ENCODE assay signal across 1 cellular context in the genomic region with DNA sequence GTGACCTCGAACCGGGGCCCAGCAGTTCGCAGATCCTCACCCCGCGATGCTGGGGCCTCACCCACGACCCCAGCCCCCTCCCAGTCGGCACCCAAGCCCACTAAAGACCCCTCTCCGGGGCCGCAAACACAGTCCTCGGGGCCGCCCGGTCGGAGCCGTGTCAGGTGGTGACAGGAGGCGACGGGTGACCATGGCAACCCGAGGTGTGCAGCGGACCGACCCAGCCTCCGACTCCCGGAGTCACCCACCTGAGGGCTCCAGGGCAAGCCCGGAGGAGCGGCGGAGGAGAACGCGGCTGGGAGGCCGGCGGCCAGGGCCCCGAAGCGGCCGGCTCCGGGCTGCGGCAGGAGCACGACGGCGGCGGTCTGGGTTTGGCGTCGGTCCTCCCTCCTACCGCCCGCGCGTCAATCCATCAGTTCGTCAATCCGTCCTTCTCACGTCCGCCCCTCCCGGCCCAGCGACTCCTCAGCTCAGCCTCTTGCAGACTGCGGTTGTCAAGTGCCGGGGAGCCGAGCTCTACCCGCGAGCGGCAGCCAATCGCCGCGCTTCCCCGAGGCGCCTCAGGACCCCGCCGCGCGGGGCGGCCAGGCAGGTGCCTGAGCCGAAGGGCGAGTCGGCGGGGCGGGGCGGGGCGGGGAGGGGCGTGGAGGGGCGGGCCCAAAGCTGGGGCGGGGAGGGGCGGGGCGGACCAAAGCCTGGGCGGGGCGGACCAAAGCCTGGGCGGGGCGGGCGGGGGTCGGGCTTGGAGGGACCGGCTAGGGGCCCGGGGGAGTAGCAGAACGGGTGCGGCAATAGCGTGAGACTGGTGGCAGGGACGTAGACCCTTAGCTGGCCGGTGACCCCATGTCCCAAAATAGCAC.
TF ChIP-seq lines count a peak whose summit lies in the region.

A gene (minus strand): TSS at position 489 of the 860 bp plus-strand sequence. CDS start 18,590 bp downstream, outside the sequence.

TF ChIP-seq in K562, 482 proteins besides CTCF, POLR2A, EP300 and RAD21 (continued from another document and continues in another):
- TF ChIP-seq, protein P1, sequence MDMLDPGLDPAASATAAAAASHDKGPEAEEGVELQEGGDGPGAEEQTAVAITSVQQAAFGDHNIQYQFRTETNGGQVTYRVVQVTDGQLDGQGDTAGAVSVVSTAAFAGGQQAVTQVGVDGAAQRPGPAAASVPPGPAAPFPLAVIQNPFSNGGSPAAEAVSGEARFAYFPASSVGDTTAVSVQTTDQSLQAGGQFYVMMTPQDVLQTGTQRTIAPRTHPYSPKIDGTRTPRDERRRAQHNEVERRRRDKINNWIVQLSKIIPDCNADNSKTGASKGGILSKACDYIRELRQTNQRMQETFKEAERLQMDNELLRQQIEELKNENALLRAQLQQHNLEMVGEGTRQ (CRISPR knock-in tag; IDR thresholded peaks at IDR 0.05) = no peak
- peak; percentile 81 for TF ChIP-seq EGR1 (conservative IDR thresholded peaks at IDR 0.05)
- TF ChIP-seq ZNF12 (CRISPR knock-in tag; IDR thresholded peaks at IDR 0.05) = no peak
- no peak for TF ChIP-seq ZNF232 (CRISPR knock-in tag; IDR thresholded peaks at IDR 0.05)
- 0 out of 2 replicates have a peak, but pooled peaks have one; percentile 42 for TF ChIP-seq ETV5 (CRISPR knock-in tag; IDR thresholded peaks at IDR 0.05; ENCODE audit: low read depth)
- TF ChIP-seq JUND (IDR thresholded peaks at IDR 0.05; ENCODE audit: borderline replicate concordance, low read depth, low read length) = peak; percentile 60; the same call in 1 of the 2 replicates
- TF ChIP-seq JUND (tag; IDR thresholded peaks at IDR 0.05; ENCODE audit: borderline replicate concordance, low read depth, low read length) = no peak; the same call in 2 of the 3 replicates
- TF ChIP-seq, protein P2, sequence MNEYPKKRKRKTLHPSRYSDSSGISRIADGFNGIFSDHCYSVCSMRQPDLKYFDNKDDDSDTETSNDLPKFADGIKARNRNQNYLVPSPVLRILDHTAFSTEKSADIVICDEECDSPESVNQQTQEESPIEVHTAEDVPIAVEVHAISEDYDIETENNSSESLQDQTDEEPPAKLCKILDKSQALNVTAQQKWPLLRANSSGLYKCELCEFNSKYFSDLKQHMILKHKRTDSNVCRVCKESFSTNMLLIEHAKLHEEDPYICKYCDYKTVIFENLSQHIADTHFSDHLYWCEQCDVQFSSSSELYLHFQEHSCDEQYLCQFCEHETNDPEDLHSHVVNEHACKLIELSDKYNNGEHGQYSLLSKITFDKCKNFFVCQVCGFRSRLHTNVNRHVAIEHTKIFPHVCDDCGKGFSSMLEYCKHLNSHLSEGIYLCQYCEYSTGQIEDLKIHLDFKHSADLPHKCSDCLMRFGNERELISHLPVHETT (CRISPR knock-in tag; conservative IDR thresholded peaks at IDR 0.05 in 1 of 2, IDR thresholded peaks at IDR 0.05 in 1 of 2) = peak in 1 of 2 experiments; percentile 90; a peak in 2 of 4 replicates
- no peak for TF ChIP-seq NR3C1 (CRISPR knock-in tag; IDR thresholded peaks at IDR 0.05)
- no peak for TF ChIP-seq MCM5 (IDR thresholded peaks at IDR 0.05; ENCODE audit: low read depth)
- TF ChIP-seq CREM (IDR thresholded peaks at IDR 0.05; ENCODE audit: low read depth) = peak; percentile 89
- TF ChIP-seq, protein P3, sequence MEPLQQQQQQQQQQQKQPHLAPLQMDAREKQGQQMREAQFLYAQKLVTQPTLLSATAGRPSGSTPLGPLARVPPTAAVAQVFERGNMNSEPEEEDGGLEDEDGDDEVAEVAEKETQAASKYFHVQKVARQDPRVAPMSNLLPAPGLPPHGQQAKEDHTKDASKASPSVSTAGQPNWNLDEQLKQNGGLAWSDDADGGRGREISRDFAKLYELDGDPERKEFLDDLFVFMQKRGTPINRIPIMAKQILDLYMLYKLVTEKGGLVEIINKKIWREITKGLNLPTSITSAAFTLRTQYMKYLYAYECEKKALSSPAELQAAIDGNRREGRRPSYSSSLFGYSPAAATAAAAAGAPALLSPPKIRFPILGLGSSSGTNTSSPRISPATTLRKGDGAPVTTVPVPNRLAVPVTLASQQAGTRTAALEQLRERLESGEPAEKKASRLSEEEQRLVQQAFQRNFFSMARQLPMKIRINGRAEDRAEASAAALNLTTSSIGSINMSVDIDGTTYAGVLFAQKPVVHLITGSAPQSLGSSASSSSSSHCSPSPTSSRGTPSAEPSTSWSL (CRISPR knock-in tag; IDR thresholded peaks at IDR 0.05; ENCODE audit: borderline replicate concordance) = 0 out of 2 replicates have a peak, but pooled peaks have one; percentile 71
- no peak for TF ChIP-seq STAT5B (CRISPR knock-in tag; IDR thresholded peaks at IDR 0.05)
- TF ChIP-seq NR4A1 (CRISPR knock-in tag; IDR thresholded peaks at IDR 0.05) = no peak
- no peak for TF ChIP-seq NR4A1 (tag; IDR thresholded peaks at IDR 0.05)
- TF ChIP-seq, protein P4, sequence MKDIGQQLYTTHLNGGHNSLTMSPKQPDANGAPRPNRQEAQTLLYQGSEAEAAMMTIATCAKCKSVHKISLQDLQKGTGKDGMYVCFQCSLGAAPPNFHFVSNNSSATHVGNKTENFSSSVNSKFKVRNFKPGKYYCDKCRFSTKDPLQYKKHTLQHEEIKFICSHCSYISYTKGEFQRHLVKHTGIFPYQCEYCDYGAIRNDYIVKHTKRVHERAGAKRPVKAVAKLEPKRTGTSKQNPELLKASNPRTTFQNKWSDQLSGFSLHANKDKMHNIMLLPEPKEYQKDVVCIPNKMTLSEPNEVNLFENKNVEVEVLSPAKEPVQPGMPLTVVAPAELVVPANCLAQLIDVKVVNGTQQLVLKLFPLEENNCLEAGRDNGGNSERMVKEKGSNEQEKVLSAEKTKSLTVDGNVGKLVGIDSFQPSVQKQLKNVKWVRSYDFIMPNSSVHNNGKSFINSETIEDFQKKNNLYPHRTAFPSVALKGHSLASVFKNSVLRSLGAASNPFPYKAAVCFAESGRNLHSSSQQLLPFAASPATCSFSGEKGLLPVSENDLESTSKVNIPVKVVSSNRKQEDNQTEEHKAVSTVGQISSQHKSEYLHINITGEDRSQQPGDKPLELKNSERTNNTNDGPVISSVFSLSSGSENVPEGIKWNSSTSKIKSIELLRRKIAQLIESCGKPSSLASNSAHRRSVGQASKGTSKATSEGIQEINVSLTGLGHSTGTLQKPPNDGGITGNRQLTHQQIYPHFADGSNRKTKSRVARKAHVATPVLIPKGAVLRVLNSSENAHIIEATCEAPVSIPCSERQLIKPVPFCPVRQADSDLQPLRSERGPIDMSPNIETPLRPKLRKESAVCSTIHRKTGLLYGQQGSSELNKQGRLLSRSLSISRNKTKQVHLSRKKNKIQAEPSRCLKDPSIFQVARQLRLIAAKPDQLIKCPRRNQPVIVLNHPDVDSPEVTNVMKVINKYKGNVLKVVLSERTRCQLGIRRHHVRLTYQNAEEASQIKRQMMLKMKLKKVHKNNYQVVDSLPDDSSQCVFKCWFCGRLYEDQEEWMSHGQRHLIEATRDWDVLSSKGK (CRISPR knock-in tag; IDR thresholded peaks at IDR 0.05) = no peak
- TF ChIP-seq ZNF143 (CRISPR knock-in tag; IDR thresholded peaks at IDR 0.05) = 0 out of 2 replicates have a peak, but pooled peaks have one; percentile 47
- TF ChIP-seq RFX1 (IDR thresholded peaks at IDR 0.05) = peak; percentile 90
- no peak for TF ChIP-seq RBM25 (IDR thresholded peaks at IDR 0.05; ENCODE audit: low read depth, low read length, severe bottlenecking)
- TF ChIP-seq HNRNPK (IDR thresholded peaks at IDR 0.05; ENCODE audit: low read depth, low read length, poor library complexity, severe bottlenecking) = no peak
- TF ChIP-seq ETV1 (tag; conservative IDR thresholded peaks at IDR 0.05; ENCODE audit: low read depth) = no peak
- TF ChIP-seq ZNF212 (CRISPR knock-in tag; IDR thresholded peaks at IDR 0.05) = no peak
- no peak for TF ChIP-seq ZNF77 (CRISPR knock-in tag; IDR thresholded peaks at IDR 0.05)
- peak in 2 of 3 experiments; percentile 42 to 67 for TF ChIP-seq YY1 (IDR thresholded peaks at IDR 0.05; ENCODE audit: borderline replicate concordance in 1 of 3, control insufficient read depth in 1 of 3, extremely low read depth in 1 of 3, insufficient read depth in 3 of 3, insufficient read length in 1 of 3, insufficient replicate concordance in 2 of 3, low read depth in 1 of 3, low read length in 2 of 3)
- TF ChIP-seq, protein P5, sequence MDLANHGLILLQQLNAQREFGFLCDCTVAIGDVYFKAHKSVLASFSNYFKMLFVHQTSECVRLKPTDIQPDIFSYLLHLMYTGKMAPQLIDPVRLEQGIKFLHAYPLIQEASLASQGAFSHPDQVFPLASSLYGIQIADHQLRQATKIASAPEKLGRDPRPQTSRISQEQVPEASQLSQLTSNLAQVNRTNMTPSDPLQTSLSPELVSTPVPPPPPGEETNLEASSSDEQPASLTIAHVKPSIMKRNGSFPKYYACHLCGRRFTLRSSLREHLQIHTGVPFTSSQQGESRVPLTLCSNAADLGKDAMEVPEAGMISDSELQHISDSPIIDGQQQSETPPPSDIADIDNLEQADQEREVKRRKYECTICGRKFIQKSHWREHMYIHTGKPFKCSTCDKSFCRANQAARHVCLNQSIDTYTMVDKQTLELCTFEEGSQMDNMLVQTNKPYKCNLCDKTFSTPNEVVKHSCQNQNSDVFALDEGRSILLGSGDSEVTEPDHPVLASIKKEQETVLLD (IDR thresholded peaks at IDR 0.05) = no peak; the same call in 1 of the 2 replicates
- TF ChIP-seq ZNF133 (CRISPR knock-in tag; IDR thresholded peaks at IDR 0.05) = no peak
- peak; percentile 87; the same call in 1 of the 2 replicates for TF ChIP-seq MTA3 (IDR thresholded peaks at IDR 0.05; ENCODE audit: borderline replicate concordance)
- TF ChIP-seq PHTF2 (CRISPR knock-in tag; IDR thresholded peaks at IDR 0.05) = no peak
- TF ChIP-seq, protein P6, sequence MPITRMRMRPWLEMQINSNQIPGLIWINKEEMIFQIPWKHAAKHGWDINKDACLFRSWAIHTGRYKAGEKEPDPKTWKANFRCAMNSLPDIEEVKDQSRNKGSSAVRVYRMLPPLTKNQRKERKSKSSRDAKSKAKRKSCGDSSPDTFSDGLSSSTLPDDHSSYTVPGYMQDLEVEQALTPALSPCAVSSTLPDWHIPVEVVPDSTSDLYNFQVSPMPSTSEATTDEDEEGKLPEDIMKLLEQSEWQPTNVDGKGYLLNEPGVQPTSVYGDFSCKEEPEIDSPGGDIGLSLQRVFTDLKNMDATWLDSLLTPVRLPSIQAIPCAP (CRISPR knock-in tag; IDR thresholded peaks at IDR 0.05; ENCODE audit: borderline replicate concordance) = no peak
- no peak for TF ChIP-seq MECOM (CRISPR knock-in tag; IDR thresholded peaks at IDR 0.05)
- TF ChIP-seq, protein P7, sequence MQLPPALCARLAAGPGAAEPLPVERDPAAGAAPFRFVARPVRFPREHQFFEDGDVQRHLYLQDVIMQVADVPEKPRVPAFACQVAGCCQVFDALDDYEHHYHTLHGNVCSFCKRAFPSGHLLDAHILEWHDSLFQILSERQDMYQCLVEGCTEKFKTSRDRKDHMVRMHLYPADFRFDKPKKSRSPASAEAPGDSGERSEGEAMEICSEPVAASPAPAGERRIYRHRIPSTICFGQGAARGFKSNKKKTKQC (CRISPR knock-in tag; IDR thresholded peaks at IDR 0.05) = 0 out of 2 replicates have a peak, but pooled peaks have one; percentile 65
- TF ChIP-seq GTF2A2 (tag; IDR thresholded peaks at IDR 0.05) = no peak
- TF ChIP-seq FOXA3 (CRISPR knock-in tag; conservative IDR thresholded peaks at IDR 0.05 in 1 of 2, IDR thresholded peaks at IDR 0.05 in 1 of 2) = peak in 1 of 2 experiments; percentile 63; a peak in 1 of 4 replicates
- TF ChIP-seq CBX8 (IDR thresholded peaks at IDR 0.05; ENCODE audit: borderline replicate concordance, extremely low read depth, low read depth, low read length, poor library complexity, severe bottlenecking) = no peak
- TF ChIP-seq HDAC1 (IDR thresholded peaks at IDR 0.05) = peak in 1 of 2 experiments; percentile 80; a peak in 2 of 4 replicates
- TF ChIP-seq ILK (tag; IDR thresholded peaks at IDR 0.05; ENCODE audit: borderline replicate concordance, low read depth) = no peak
- TF ChIP-seq ERF (CRISPR knock-in tag; IDR thresholded peaks at IDR 0.05) = no peak
- TF ChIP-seq CHCHD3 (CRISPR knock-in tag; IDR thresholded peaks at IDR 0.05) = no peak
- TF ChIP-seq, protein P8, sequence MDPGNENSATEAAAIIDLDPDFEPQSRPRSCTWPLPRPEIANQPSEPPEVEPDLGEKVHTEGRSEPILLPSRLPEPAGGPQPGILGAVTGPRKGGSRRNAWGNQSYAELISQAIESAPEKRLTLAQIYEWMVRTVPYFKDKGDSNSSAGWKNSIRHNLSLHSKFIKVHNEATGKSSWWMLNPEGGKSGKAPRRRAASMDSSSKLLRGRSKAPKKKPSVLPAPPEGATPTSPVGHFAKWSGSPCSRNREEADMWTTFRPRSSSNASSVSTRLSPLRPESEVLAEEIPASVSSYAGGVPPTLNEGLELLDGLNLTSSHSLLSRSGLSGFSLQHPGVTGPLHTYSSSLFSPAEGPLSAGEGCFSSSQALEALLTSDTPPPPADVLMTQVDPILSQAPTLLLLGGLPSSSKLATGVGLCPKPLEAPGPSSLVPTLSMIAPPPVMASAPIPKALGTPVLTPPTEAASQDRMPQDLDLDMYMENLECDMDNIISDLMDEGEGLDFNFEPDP (CRISPR knock-in tag; IDR thresholded peaks at IDR 0.05) = no peak
- peak; percentile 97 for TF ChIP-seq KDM5B (IDR thresholded peaks at IDR 0.05; ENCODE audit: insufficient replicate concordance, low read depth, low read length)
- TF ChIP-seq, protein P9, sequence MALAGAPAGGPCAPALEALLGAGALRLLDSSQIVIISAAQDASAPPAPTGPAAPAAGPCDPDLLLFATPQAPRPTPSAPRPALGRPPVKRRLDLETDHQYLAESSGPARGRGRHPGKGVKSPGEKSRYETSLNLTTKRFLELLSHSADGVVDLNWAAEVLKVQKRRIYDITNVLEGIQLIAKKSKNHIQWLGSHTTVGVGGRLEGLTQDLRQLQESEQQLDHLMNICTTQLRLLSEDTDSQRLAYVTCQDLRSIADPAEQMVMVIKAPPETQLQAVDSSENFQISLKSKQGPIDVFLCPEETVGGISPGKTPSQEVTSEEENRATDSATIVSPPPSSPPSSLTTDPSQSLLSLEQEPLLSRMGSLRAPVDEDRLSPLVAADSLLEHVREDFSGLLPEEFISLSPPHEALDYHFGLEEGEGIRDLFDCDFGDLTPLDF (CRISPR knock-in tag; IDR thresholded peaks at IDR 0.05) = no peak
- TF ChIP-seq DDX20 (tag; IDR thresholded peaks at IDR 0.05; ENCODE audit: low read depth) = no peak
- no peak for TF ChIP-seq TCFL5 (CRISPR knock-in tag; conservative IDR thresholded peaks at IDR 0.05)
- peak; percentile 80; the same call in 1 of the 2 replicates for TF ChIP-seq TCF7 (IDR thresholded peaks at IDR 0.05; ENCODE audit: borderline replicate concordance)
- TF ChIP-seq GATAD2B (IDR thresholded peaks at IDR 0.05; ENCODE audit: borderline replicate concordance) = no peak
- no peak for TF ChIP-seq JUNB (CRISPR knock-in tag; conservative IDR thresholded peaks at IDR 0.05)
- TF ChIP-seq TAF1 (IDR thresholded peaks at IDR 0.05; ENCODE audit: control insufficient read depth, extremely low read depth, insufficient read depth, low read length, severe bottlenecking) = peak; percentile 96
- TF ChIP-seq ZNF224 (CRISPR knock-in tag; IDR thresholded peaks at IDR 0.05) = no peak
- TF ChIP-seq ZNF436 (CRISPR knock-in tag; IDR thresholded peaks at IDR 0.05) = no peak
- no peak for TF ChIP-seq BRCA1 (IDR thresholded peaks at IDR 0.05)
- TF ChIP-seq BRCA1 (CRISPR knock-in tag; IDR thresholded peaks at IDR 0.05) = no peak
- TF ChIP-seq ZNF274 (IDR thresholded peaks at IDR 0.05; ENCODE audit: borderline replicate concordance, low read depth, low read length) = no peak
- no peak for TF ChIP-seq SIN3B (IDR thresholded peaks at IDR 0.05; ENCODE audit: low read depth)
- TF ChIP-seq JUN (IDR thresholded peaks at IDR 0.05; ENCODE audit: borderline replicate concordance, low read depth, low read length) = 0 out of 2 replicates have a peak, but pooled peaks have one; percentile 11
- peak; percentile 79; the same call in 1 of the 2 replicates for TF ChIP-seq JUN (CRISPR knock-in tag; IDR thresholded peaks at IDR 0.05; ENCODE audit: borderline replicate concordance)
